16 cellular contexts compared by ENCODE assay signal in the genomic region with DNA sequence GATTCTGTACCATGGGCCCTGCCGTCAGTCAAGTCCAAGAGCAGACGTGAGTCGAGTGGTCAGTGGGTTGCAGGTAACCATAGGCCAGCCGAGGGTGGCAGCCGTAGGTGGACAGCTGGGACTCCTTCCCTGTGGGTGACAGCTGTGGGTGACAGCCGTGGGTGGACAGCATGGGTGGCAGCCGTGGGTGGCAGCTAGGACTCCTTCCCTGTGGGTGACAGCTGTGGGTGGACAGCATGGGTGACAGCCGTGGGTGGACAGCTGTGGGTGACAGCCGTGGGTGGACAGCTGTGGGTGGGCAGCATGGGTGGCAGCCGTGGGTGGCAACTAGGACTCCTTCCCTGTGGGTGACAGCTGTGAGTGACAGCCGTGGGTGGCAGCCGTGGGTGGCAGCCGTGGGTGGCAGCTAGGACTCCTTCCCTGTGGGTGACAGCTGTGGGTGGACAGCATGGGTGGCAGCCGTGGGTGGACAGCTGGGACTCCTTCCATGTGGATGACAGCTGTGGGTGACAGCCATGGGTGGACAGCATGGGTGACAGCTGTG. TPM values are rescaled to one million over a fixed set of nuclear protein-coding genes. Genes with fewer than 3 reads are reported as not detected.
DNase-seq lines count a peak whose midpoint lies in the region; ATAC-seq, FAIRE-seq and TF ChIP-seq lines count a peak whose summit lies in the region.
"Not testable (repeated sequence)": the region's sequence is repeated elsewhere in the genome, so short reads cannot be mapped to it uniquely, and the experiment has no call there.
"Had no signal": no experiment of that assay in that cellular context is flagged by ENCODE, and none has a peak within 500 bp of the region (broad histone marks: within the 10 kb centered on the region; RNA-seq: fewer than 3 reads in every experiment).

No MANE protein-coding gene starts in this region.

- peak overlapping the region; percentile 33 for H3K27ac Mint-ChIP-seq in CD4-positive, alpha-beta T cell
- H3K27ac Mint-ChIP-seq in T-helper 17 cell (peak overlapping the region; percentile 63), glutamatergic neuron (ENCODE audit: unreplicated experiment) (peak overlapping the region; percentile 22)

- not testable (repeated sequence) for H3K4me2 ChIP-seq in osteoblast (ENCODE audit: insufficient read depth, low read length)

- not testable (repeated sequence) for ATAC-seq in CD4-positive, alpha-beta T cell (ENCODE audit: poor library complexity); T-helper 17 cell

- not testable (repeated sequence) for TF ChIP-seq CTCF in CD4-positive, alpha-beta T cell (IDR thresholded peaks at IDR 0.05); glutamatergic neuron (IDR thresholded peaks at IDR 0.05; ENCODE audit: partially characterized antibody, unreplicated experiment); osteoblast (IDR thresholded peaks at IDR 0.05; ENCODE audit: extremely low read depth, low read depth, low read length)

- POLR2A ChIA-PET in CD4-positive, alpha-beta T cell (lab: Charles Lee) = interaction anchor here (1.2 to 2.2 kb wide), 3 partner anchors 28 to 46 kb away, joined by 3 to 7 read pairs (median 6); no protein-coding TSS in a partner anchor

- H3K9me3 ChIP-seq in CD4-positive, alpha-beta T cell (ENCODE audit: control insufficient read depth, low read length) = peaks cover 24% of the 10 kb centered on the region
- not testable (repeated sequence) for H3K9me3 ChIP-seq in T-helper 17 cell (ENCODE audit: control insufficient read depth, low read length, poor library complexity, severe bottlenecking); osteoblast (ENCODE audit: low read depth, low read length)

- not testable (repeated sequence) for H3K4me1 ChIP-seq in osteoblast (ENCODE audit: insufficient read depth, low read length)

- H3K27ac ChIP-seq in CD4-positive, alpha-beta T cell (ENCODE audit: low read depth, low read length); osteoblast (ENCODE audit: low read depth, low read length): not testable (repeated sequence)

- TF ChIP-seq POLR2A in GM12891 (IDR thresholded peaks at IDR 0.05; ENCODE audit: low read depth, low read length) = not testable (repeated sequence)

- H3K27me3 Mint-ChIP-seq in CD4-positive, alpha-beta T cell = not testable (repeated sequence)
- H3K27me3 Mint-ChIP-seq in T-helper 17 cell (peaks cover 12% of the 10 kb centered on the region), glutamatergic neuron (ENCODE audit: unreplicated experiment) (peaks cover 16% of the 10 kb centered on the region)

- not testable (repeated sequence) for H4K20me1 ChIP-seq in osteoblast (ENCODE audit: insufficient read depth, low read length)

- not testable (repeated sequence) for H2AFZ ChIP-seq in osteoblast (ENCODE audit: low read length)

- peak; percentile 13 for FAIRE-seq in GM12891 (lab: Jason Lieb, UNC)
- FAIRE-seq in urothelium cell line (lab: Jason Lieb, UNC) = peak; percentile 76

- H3K36me3 Mint-ChIP-seq in CD4-positive, alpha-beta T cell (ENCODE audit: low read depth) = peaks cover 27% of the 10 kb centered on the region
- peaks cover 10% of the 10 kb centered on the region for H3K36me3 Mint-ChIP-seq in T-helper 17 cell (ENCODE audit: low read depth)
- peaks cover 16% of the 10 kb centered on the region for H3K36me3 Mint-ChIP-seq in glutamatergic neuron (ENCODE audit: unreplicated experiment)

- peaks cover 11% of the 10 kb centered on the region for H3K9me3 Mint-ChIP-seq in CD4-positive, alpha-beta T cell
- peaks cover 20% of the 10 kb centered on the region for H3K9me3 Mint-ChIP-seq in glutamatergic neuron (ENCODE audit: unreplicated experiment)

- CTCF ChIA-PET in CD4-positive, alpha-beta T cell (lab: Charles Lee) = interaction anchor here (1.4 kb wide), 1 partner anchor 66 kb away, joined by 4 read pairs; no protein-coding TSS in a partner anchor

- not testable (repeated sequence) for DNase-seq in CD4-positive, alpha-beta T cell; GM12891 (ENCODE audit: insufficient read length, low spot score); T-helper 17 cell; glutamatergic neuron; urothelium cell line (ENCODE audit: low spot score)
- peak; percentile 19 for DNase-seq in activated CD8-positive, alpha-beta memory T cell treated with anti-CD3 and anti-CD28 coated beads, Interleukin-2, amount 50 U/mL, for 4 hours
- peak; percentile 29 for DNase-seq in osteoblast (ENCODE audit: insufficient read length, low spot score, missing footprints)

- H3K4me3 ChIP-seq in osteoblast (ENCODE audit: insufficient read depth, low read length) = not testable (repeated sequence)

- not testable (repeated sequence) for H3K4me3 Mint-ChIP-seq in CD4-positive, alpha-beta T cell; T-helper 17 cell; glutamatergic neuron (ENCODE audit: unreplicated experiment)

- peaks cover 58% of the 10 kb centered on the region for H3K4me1 Mint-ChIP-seq in CD4-positive, alpha-beta T cell (ENCODE audit: low read depth)
- peaks cover 22% of the 10 kb centered on the region for H3K4me1 Mint-ChIP-seq in T-helper 17 cell
- H3K4me1 Mint-ChIP-seq in glutamatergic neuron (ENCODE audit: low read depth, unreplicated experiment) = peaks cover 10% of the 10 kb centered on the region

- intact Hi-C loops in CD4-positive, alpha-beta T cell (cut with DNase I, micrococcal nuclease) = not testable (repeated sequence)

- H3K36me3 ChIP-seq in osteoblast (ENCODE audit: insufficient read depth, low read length) = not testable (repeated sequence)

- H3K27me3 ChIP-seq in CD4-positive, alpha-beta T cell (ENCODE audit: control insufficient read depth, insufficient read depth, low read length) = not testable (repeated sequence)
- peaks cover 27% of the 10 kb centered on the region for H3K27me3 ChIP-seq in osteoblast (ENCODE audit: insufficient read depth, low read length)

- H3K79me2 ChIP-seq in osteoblast (ENCODE audit: insufficient read depth, low read length) = not testable (repeated sequence)

RNA-seq across cellular contexts. Expression of gene CFAP97D2, which starts 2.6 kb away (rescaled TPM):
- under 1 TPM; 0.47 to 0.52 TPM for total RNA-seq in CD4-positive, alpha-beta T cell
- polyA plus RNA-seq in GM12891 (2012; ENCODE audit: low read depth, missing spikeins) = not detected
- not detected for total RNA-seq in T-helper 17 cell
- not detected for total RNA-seq in glutamatergic neuron (ENCODE audit: unreplicated experiment)
- not detected in 2 replicates for total RNA-seq in osteoblast
- total RNA-seq: Caco-2, GM23248, H4, HFFc6, HT1080, IMR-90, K562 had no signal
- polyA plus RNA-seq: A549, BJ, GM23248, IMR-90, K562 had no signal

RNA-seq across cellular contexts. Expression of gene RASA3, which starts 44.0 kb away (rescaled TPM):
- total RNA-seq in CD4-positive, alpha-beta T cell = 100 to 1,000 TPM; 181 to 184 TPM
- 13.4 TPM for polyA plus RNA-seq in GM12891 (2012; ENCODE audit: low read depth, missing spikeins)
- total RNA-seq in T-helper 17 cell = 100 to 1,000 TPM; 204 to 215 TPM
- 15.2 TPM for total RNA-seq in glutamatergic neuron (ENCODE audit: unreplicated experiment)
- 40.7 and 41.3 TPM in 2 replicates for total RNA-seq in osteoblast

RNA-seq across cellular contexts. Expression of gene CDC16, which starts 58.3 kb away (rescaled TPM):
- 10 to 100 TPM; 68.4 to 69.4 TPM for total RNA-seq in CD4-positive, alpha-beta T cell
- polyA plus RNA-seq in GM12891 (2012; ENCODE audit: low read depth, missing spikeins) = 37.0 TPM
- total RNA-seq in T-helper 17 cell (10 to 100 TPM; 47.8 to 69.3 TPM), glutamatergic neuron (ENCODE audit: unreplicated experiment) (85.1 TPM), osteoblast (82.2 and 85.7 TPM in 2 replicates)
